ENCODE assay signal across 15 cellular contexts in the genomic region with DNA sequence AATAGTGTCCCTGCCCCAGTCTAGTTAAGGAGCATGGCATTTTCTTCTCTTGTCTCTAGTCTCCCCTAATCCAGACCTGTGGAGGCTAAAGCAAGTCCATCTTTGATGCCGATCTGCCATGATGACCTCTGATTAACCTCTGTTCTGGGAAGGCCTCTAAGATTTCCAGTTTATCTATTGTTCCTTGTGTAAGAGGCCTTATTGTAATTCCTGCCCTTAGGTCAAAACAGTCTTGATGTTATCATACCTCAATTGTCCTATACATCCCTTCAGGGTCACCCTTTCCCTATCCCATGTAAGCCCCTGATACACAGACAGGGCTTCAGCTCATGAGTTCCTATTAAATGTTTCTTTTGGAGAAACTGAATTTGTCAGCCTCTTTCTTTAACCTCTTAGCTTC. TPM values are rescaled to one million over a fixed set of nuclear protein-coding genes. Genes with fewer than 3 reads are reported as not detected.
DNase-seq lines count a peak whose midpoint lies in the region; FAIRE-seq and TF ChIP-seq lines count a peak whose summit lies in the region.
"Had no signal": no experiment of that assay in that cellular context is flagged by ENCODE, and none has a peak within 500 bp of the region (broad histone marks: within the 10 kb centered on the region; RNA-seq: fewer than 3 reads in every experiment).

No MANE protein-coding gene starts in this region.

- H4K20me1 ChIP-seq in keratinocyte (ENCODE audit: control insufficient read depth, extremely low read depth, insufficient read depth, low read length), result no peaks in the 10 kb centered on the region

- peak overlapping the region; percentile 2 for H3K4me2 ChIP-seq in keratinocyte (ENCODE audit: control insufficient read depth, extremely low read depth, insufficient read depth, low read depth, low read length)

- CTCF ChIA-PET in A673 (lab: Charles Lee), result no interaction called here

- peaks cover 12% of the 10 kb centered on the region for H3K4me1 Mint-ChIP-seq in type B pancreatic cell (ENCODE audit: unreplicated experiment)

- POLR2A ChIA-PET in A673 (lab: Charles Lee; ENCODE audit: low non-redundant PET), result no interaction called here

- H3K9me1 ChIP-seq in keratinocyte (ENCODE audit: control insufficient read depth, extremely low read depth, insufficient read depth, low read length), result no peaks in the 10 kb centered on the region

- intact Hi-C loops in A673 (cut with micrococcal nuclease; ENCODE audit: unreplicated experiment), result no loop called here

- H3K27ac Mint-ChIP-seq in type B pancreatic cell, result peak overlapping the region; percentile 3
- H3K27ac Mint-ChIP-seq: CD8-positive, alpha-beta T cell had no signal

- H2AFZ ChIP-seq in keratinocyte (ENCODE audit: control insufficient read depth, low read length), result peak overlapping the region; percentile 25

- FAIRE-seq in keratinocyte (lab: Jason Lieb, UNC), result no peak

- DNase-seq in HuH-7.5 (ENCODE audit: low spot score) (peak; percentile 3), SK-N-DZ (ENCODE audit: low spot score) (peak; percentile 55), keratinocyte (ENCODE audit: low read depth, low spot score) (no peak), type B pancreatic cell (ENCODE audit: extremely low spot score, unreplicated experiment) (no peak), COR-L47 (lab: John Stamatoyannopoulos, UW) (no peak), amniotic stem cell (lab: John Stamatoyannopoulos, UW) (no peak), A673 (ENCODE audit: low spot score) (no peak)
- DNase-seq: CD8-positive, alpha-beta T cell; EL; IMR-90; NCI-H1417; NCI-H1930; NCI-H2171; NCI-H774; SIG-M5 had no signal

- no peak overlapping the region for H3K4me3 ChIP-seq in keratinocyte (ENCODE audit: control insufficient read depth in 2 of 3, extremely low read depth in 1 of 3, insufficient read depth in 2 of 3, low read depth in 1 of 3, low read length in 3 of 3)
- H3K4me3 ChIP-seq in A673 (ENCODE audit: low read depth, low read length, poor library complexity, severe bottlenecking), result no peak overlapping the region

- no TSS peak for BruUV-seq in A673 (replicated peaks; lab: Mats Ljungman, UMichigan)

- no peaks in the 10 kb centered on the region for H3K36me3 Mint-ChIP-seq in type B pancreatic cell
- H3K36me3 Mint-ChIP-seq: CD8-positive, alpha-beta T cell had no signal

- H3K27ac ChIP-seq in keratinocyte (ENCODE audit: control insufficient read depth, insufficient read depth, low read length) (peak overlapping the region; percentile 50), A673 (ENCODE audit: low read depth, low read length, poor library complexity, severe bottlenecking) (no peak overlapping the region)

- H3K9me3 ChIP-seq in keratinocyte (ENCODE audit: control insufficient read depth, low read depth, low read length) (no peaks in the 10 kb centered on the region), A673 (ENCODE audit: low read depth, low read length, poor library complexity, severe bottlenecking) (no peaks in the 10 kb centered on the region)

- TF ChIP-seq CTCF in keratinocyte (optimal IDR thresholded peaks at IDR 0.05 in 1 of 3, IDR thresholded peaks at IDR 0.05 in 1 of 3, conservative IDR thresholded peaks at IDR 0.05 in 1 of 3; ENCODE audit: extremely low read depth in 1 of 3, insufficient read depth in 2 of 3, low read length in 3 of 3) (no peak), type B pancreatic cell (conservative IDR thresholded peaks at IDR 0.05) (no peak), A673 (conservative IDR thresholded peaks at IDR 0.05; ENCODE audit: low read depth, low read length) (no peak)

- H3K36me3 ChIP-seq in keratinocyte (ENCODE audit: control insufficient read depth in 2 of 2, extremely low read depth in 1 of 2, insufficient read depth in 2 of 2, low read length in 2 of 2), result no peaks in the 10 kb centered on the region
- H3K36me3 ChIP-seq in A673 (ENCODE audit: insufficient read depth, low read length, poor library complexity, severe bottlenecking), result no peaks in the 10 kb centered on the region

- no peaks in the 10 kb centered on the region for H3K79me2 ChIP-seq in keratinocyte (ENCODE audit: control insufficient read depth, insufficient read depth, low read length)

- dilution Hi-C loops in keratinocyte (cut with MboI; ENCODE audit: extremely low pct_ligation_motif_present, low sequenced_read_pairs), result no loop called here

- no peaks in the 10 kb centered on the region for H3K27me3 Mint-ChIP-seq in type B pancreatic cell

- no peak overlapping the region for H3K9ac ChIP-seq in keratinocyte (ENCODE audit: control insufficient read depth, extremely low read depth, insufficient read depth, low read length)

- no peaks in the 10 kb centered on the region for H3K9me3 Mint-ChIP-seq in type B pancreatic cell
- H3K9me3 Mint-ChIP-seq: CD8-positive, alpha-beta T cell had no signal

- H3K27me3 ChIP-seq in keratinocyte (ENCODE audit: control insufficient read depth, extremely low read depth, insufficient read depth, low read length) (no peaks in the 10 kb centered on the region), A673 (replicated peaks; ENCODE audit: insufficient read depth, low read depth, low read length, poor library complexity) (no peaks in the 10 kb centered on the region)

- H3K4me1 ChIP-seq in keratinocyte (ENCODE audit: control insufficient read depth, extremely low read depth, insufficient read depth, low read length) (peaks cover 23% of the 10 kb centered on the region), A673 (ENCODE audit: insufficient read depth, low read length, poor library complexity, severe bottlenecking) (no peaks in the 10 kb centered on the region)

- H3K4me3 Mint-ChIP-seq in type B pancreatic cell, result no peak overlapping the region
- H3K4me3 Mint-ChIP-seq: CD8-positive, alpha-beta T cell had no signal

RNA-seq across cellular contexts. Expression of a gene that starts 4.9 kb away (rescaled TPM):
- polyA plus RNA-seq in SK-N-DZ (2014; cell fraction: cytosol; rRNA removed), result 6.3 and 10.1 TPM in 2 replicates
- 50.3 and 58.3 TPM in 2 replicates for polyA plus RNA-seq in SK-N-DZ (2014; cell fraction: nucleus; rRNA removed)
- polyA plus RNA-seq in keratinocyte, result 3.2 to 5.4 TPM (median 4.7 TPM) in 3 replicates
- 9.1 TPM for polyA plus RNA-seq in keratinocyte (2011; ENCODE audit: low read depth)
- polyA plus RNA-seq in keratinocyte (2011; cell fraction: cytosol; rRNA removed), result 2.0 and 4.4 TPM in 2 replicates
- 30.8 and 44.3 TPM in 2 replicates for polyA plus RNA-seq in keratinocyte (2011; cell fraction: nucleus; rRNA removed)
- 19.4 TPM in 2 replicates for polyA plus RNA-seq in keratinocyte (2012; ENCODE audit: low replicate concordance)
- 9.7 to 19.9 TPM (median 10.2 TPM) in 3 replicates for polyA minus RNA-seq in keratinocyte
- polyA minus RNA-seq in keratinocyte (2011; cell fraction: cytosol; rRNA and poly(A)+ RNA removed), result 12.1 TPM
- polyA minus RNA-seq in keratinocyte (2011; cell fraction: nucleus; rRNA and poly(A)+ RNA removed), result 14.4 and 17.2 TPM in 2 replicates
- 112 and 122 TPM in 2 replicates for total RNA-seq in type B pancreatic cell (ENCODE audit: low replicate concordance)
- total RNA-seq in A673 (2021), result 108 and 114 TPM in 2 replicates

RNA-seq across cellular contexts. Expression of a gene that starts 52.7 kb away (rescaled TPM):
- 6,023 and 7,004 TPM in 2 replicates for polyA plus RNA-seq in SK-N-DZ (2014; cell fraction: cytosol; rRNA removed)
- polyA plus RNA-seq in SK-N-DZ (2014; cell fraction: nucleus; rRNA removed), result 2,878 and 3,315 TPM in 2 replicates
- 5,379 to 8,856 TPM (median 6,965 TPM) in 3 replicates for polyA plus RNA-seq in keratinocyte
- polyA plus RNA-seq in keratinocyte (2011; ENCODE audit: low read depth), result 671 TPM
- 6,024 and 8,186 TPM in 2 replicates for polyA plus RNA-seq in keratinocyte (2011; cell fraction: cytosol; rRNA removed)
- polyA plus RNA-seq in keratinocyte (2011; cell fraction: nucleus; rRNA removed), result 3,422 and 3,586 TPM in 2 replicates
- polyA plus RNA-seq in keratinocyte (2012; ENCODE audit: low replicate concordance), result 2,587 and 4,023 TPM in 2 replicates
- polyA minus RNA-seq in keratinocyte, result 828 to 2,438 TPM (median 2,293 TPM) in 3 replicates
- 1,285 TPM for polyA minus RNA-seq in keratinocyte (2011; cell fraction: cytosol; rRNA and poly(A)+ RNA removed)
- 536 and 754 TPM in 2 replicates for polyA minus RNA-seq in keratinocyte (2011; cell fraction: nucleus; rRNA and poly(A)+ RNA removed)
- 1,428 and 1,469 TPM in 2 replicates for total RNA-seq in type B pancreatic cell (ENCODE audit: low replicate concordance)
- 2,816 and 3,047 TPM in 2 replicates for total RNA-seq in A673 (2021)

Comparison
In these comparisons a context has a peak if more than half of its experiments do, and no peak if none do; other contexts are left out.
1. DNase-seq: peak in HuH-7.5 (single experiment) and SK-N-DZ (single experiment); none in keratinocyte (single experiment), type B pancreatic cell (single experiment), COR-L47 (single experiment), amniotic stem cell (single experiment) and A673 (single experiment).